Comparison of ENCODE assay signal across 18 cellular contexts in genomic region chr9:16352232-16352631, GRCh38.
"Had no signal": no experiment of that assay in that cellular context is flagged by ENCODE, and none has a peak within 500 bp of the region (broad histone marks: within the 10 kb centered on the region; RNA-seq: fewer than 3 reads in every experiment).

No MANE protein-coding gene starts in this region.

- H3K4me1 ChIP-seq: colonic mucosa, esophagus squamous epithelium, foreskin keratinocyte, lower lobe of right lung, stomach had no signal

- DNase-seq: colonic mucosa; dermis blood vessel endothelial cell; esophagus squamous epithelium; foreskin keratinocyte; immature natural killer cell; left ventricle myocardium inferior; lower lobe of right lung; naive B cell; posterior cingulate gyrus; stimulated activated CD4-positive, alpha-beta T cell treated with anti-CD3 and anti-CD28 coated beads, Interleukin-2, amount 100 ng/mL, for 24 hours; stimulated activated CD4-positive, alpha-beta T cell treated with anti-CD3 and anti-CD28 coated beads, Interleukin-4, amount 100 ng/mL, for 4 hours; stimulated activated naive CD4-positive, alpha-beta T cell; stomach; substantia nigra had no signal

- H3K4me3 ChIP-seq: colonic mucosa, esophagus squamous epithelium, left ventricle myocardium inferior, lower lobe of right lung, skin epidermis, stomach had no signal

- ATAC-seq: foreskin keratinocyte, sciatic nerve had no signal

- H3K36me3 ChIP-seq: colonic mucosa, esophagus squamous epithelium, left ventricle myocardium inferior, lower lobe of right lung, stomach had no signal

- FAIRE-seq: keratinocyte, urothelium cell line had no signal

- H3K27ac ChIP-seq: colonic mucosa, foreskin keratinocyte, left ventricle myocardium inferior, lower lobe of right lung, skin epidermis had no signal

- H3K27me3 ChIP-seq: colonic mucosa, foreskin keratinocyte, stomach had no signal

- H3K9me3 ChIP-seq: colonic mucosa, esophagus squamous epithelium, left ventricle myocardium inferior, lower lobe of right lung, stomach had no signal
